ENCODE assay signal across 9 cellular contexts in the genomic region with DNA sequence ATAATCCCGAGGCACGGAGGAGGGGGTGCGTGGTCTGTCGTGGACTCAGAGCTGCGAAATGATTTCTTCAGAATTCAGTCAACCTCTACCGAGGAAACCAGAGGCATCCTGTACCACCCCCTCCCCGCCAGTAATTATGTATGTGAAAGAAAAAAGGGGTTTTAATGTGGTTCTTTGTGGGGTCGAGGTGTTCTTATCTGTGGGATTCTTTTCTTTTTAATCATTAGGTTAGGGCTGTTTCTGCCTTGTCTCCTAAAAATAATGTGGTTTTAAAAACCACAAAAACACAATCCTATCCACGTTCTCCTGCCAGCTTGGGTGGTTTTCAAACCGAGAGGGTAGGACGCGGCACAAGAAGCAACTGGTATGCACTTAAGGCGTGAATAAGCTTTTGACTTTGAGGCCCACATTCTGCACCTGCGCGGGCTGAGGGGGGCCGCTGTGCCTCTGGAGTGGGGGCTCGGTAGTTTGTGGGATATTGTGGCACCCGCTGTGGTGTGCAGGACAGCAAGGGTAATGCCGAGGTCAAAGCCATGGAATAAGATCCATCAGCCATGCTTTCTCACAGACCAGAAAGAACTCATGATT. TPM values are rescaled to one million over a fixed set of nuclear protein-coding genes. Genes with fewer than 3 reads are reported as not detected.
DNase-seq lines count a peak whose midpoint lies in the region; ATAC-seq and TF ChIP-seq lines count a peak whose summit lies in the region.
"Had no signal": no experiment of that assay in that cellular context is flagged by ENCODE, and none has a peak within 500 bp of the region (broad histone marks: within the 10 kb centered on the region; RNA-seq: fewer than 3 reads in every experiment).

No MANE protein-coding gene starts in this region.

- H3K27me3 ChIP-seq in hepatocyte, result peaks cover 17% of the 10 kb centered on the region

- H2AFZ ChIP-seq in hepatocyte (peak overlapping the region; percentile 71), OCI-LY7 (ENCODE audit: low read length) (no peak overlapping the region)

- H4K20me1 ChIP-seq in hepatocyte (ENCODE audit: insufficient read depth, poor library complexity, severe bottlenecking) (no peaks in the 10 kb centered on the region), OCI-LY7 (ENCODE audit: insufficient read depth, low read length) (no peaks in the 10 kb centered on the region)

- peaks cover 14 to 19% (median 17%) of the 10 kb centered on the region in 3 donors for H3K4me1 Mint-ChIP-seq in T-cell

- H3K4me2 ChIP-seq in hepatocyte (peak overlapping the region; percentile 99), OCI-LY7 (ENCODE audit: low read length) (no peak overlapping the region)

- POLR2A ChIA-PET in T-cell (lab: Charles Lee) (no interaction called here), OCI-LY7 (lab: Charles Lee) (no interaction called here)

- H3K4me3 ChIP-seq in GM12875 (ENCODE audit: low read depth, low read length), result peak overlapping the region; percentile 59
- H3K4me3 ChIP-seq in hepatocyte, result peak overlapping the region; percentile 61
- peak overlapping the region; percentile 36 for H3K4me3 ChIP-seq in skeletal muscle cell (ENCODE audit: low read depth, low read length)
- H3K4me3 ChIP-seq in OCI-LY7 (ENCODE audit: low read depth, low read length, poor library complexity, severe bottlenecking), result no peak overlapping the region

- TF ChIP-seq CTCF in GM12875 (IDR thresholded peaks at IDR 0.05; ENCODE audit: borderline replicate concordance, insufficient read depth, low read depth, low read length), result no peak
- no peak for TF ChIP-seq CTCF in hepatocyte (IDR thresholded peaks at IDR 0.05; ENCODE audit: poor library complexity)
- no peak for TF ChIP-seq CTCF in OCI-LY7 (conservative IDR thresholded peaks at IDR 0.05; ENCODE audit: low read length)

- peak overlapping the region; percentile 58 to 81 (median 68) for H3K4me3 Mint-ChIP-seq in T-cell

- no TSS peak for BruUV-seq in OCI-LY7 (replicated peaks; lab: Mats Ljungman, UMichigan)

- no peaks in the 10 kb centered on the region for H3K9me3 ChIP-seq in hepatocyte (ENCODE audit: low read depth)
- H3K9me3 ChIP-seq in OCI-LY7 (ENCODE audit: low read length), result no peaks in the 10 kb centered on the region

- H3K27ac ChIP-seq in hepatocyte, result no peak overlapping the region
- no peak overlapping the region for H3K27ac ChIP-seq in OCI-LY7 (ENCODE audit: low read depth, low read length, poor library complexity, severe bottlenecking)

- H3K27ac Mint-ChIP-seq in T-cell, result no peak overlapping the region

- H3K36me3 ChIP-seq in hepatocyte (replicated peaks; ENCODE audit: insufficient read depth, low read depth), result no peaks in the 10 kb centered on the region
- no peaks in the 10 kb centered on the region for H3K36me3 ChIP-seq in OCI-LY7 (ENCODE audit: insufficient read depth, low read length)

- CTCF ChIA-PET in T-cell (lab: Charles Lee), result interaction anchor here in 1 of 2 donors (0.6 kb wide), 1 partner anchor 36 kb away, joined by 3 read pairs; no protein-coding TSS in a partner anchor
- CTCF ChIA-PET in OCI-LY7 (lab: Charles Lee; ENCODE audit: unreplicated experiment), result no interaction called here

- H3K9me3 Mint-ChIP-seq in T-cell, result no peaks in the 10 kb centered on the region

- WGBS in hepatocyte (ENCODE audit: low lambda C conversion rate, missing lambda C conversion rate), result 62% methylated on average over 19 of the region's 19 CpGs

- H3K36me3 Mint-ChIP-seq in T-cell, result no peaks in the 10 kb centered on the region

- ATAC-seq in T-cell (replicated peaks in 1 of 4) (peak; percentile 18 to 69 (median 35)), GM21717 (IDR thresholded peaks at IDR 0.05; ENCODE audit: unreplicated experiment) (no peak)

- H3K79me2 ChIP-seq in hepatocyte (peaks cover 2% of the 10 kb centered on the region), OCI-LY7 (ENCODE audit: insufficient read depth, low read depth, low read length) (no peaks in the 10 kb centered on the region)

- no peaks in the 10 kb centered on the region for H3K9me2 ChIP-seq in hepatocyte (replicated peaks; ENCODE audit: insufficient read depth)
- H3K9me2 ChIP-seq in OCI-LY7 (ENCODE audit: insufficient read depth, low read length), result no peaks in the 10 kb centered on the region

- intact Hi-C loops in OCI-LY7 (cut with micrococcal nuclease; ENCODE audit: unreplicated experiment), result no loop called here

- peaks cover 44 to 53% of the 10 kb centered on the region in 2 donors for H3K27me3 Mint-ChIP-seq in T-cell

- H3K4me1 ChIP-seq in hepatocyte (ENCODE audit: insufficient read depth), result peaks cover 6% of the 10 kb centered on the region
- no peaks in the 10 kb centered on the region for H3K4me1 ChIP-seq in OCI-LY7 (ENCODE audit: insufficient read depth, low read length, poor library complexity, severe bottlenecking)

- DNase-seq in T-cell (peak in 1 of 34 experiments; percentile 2), hepatocyte (ENCODE audit: low spot score) (no peak), skeletal muscle cell (ENCODE audit: low read depth) (no peak), NOMO-1 treated with dmso at 0.1 percent for 144 hours (lab: John Stamatoyannopoulos, UW; ENCODE audit: unreplicated experiment) (no peak), NCI-H524 (lab: John Stamatoyannopoulos, UW) (no peak), OCI-LY7 (ENCODE audit: low spot score) (no peak)
- DNase-seq: NCI-H2081 had no signal

RNA-seq across cellular contexts. Expression of a gene that starts 1.0 kb away (rescaled TPM):
- total RNA-seq in T-cell (under 1 TPM in 4 of 5 donors, not detected in 1; 0.10 to 0.66 (median 0.31) TPM), hepatocyte (38.0 and 38.4 TPM in 2 replicates), OCI-LY7 (2022) (not detected in 2 replicates)
- 17.4 and 26.4 TPM in 2 replicates for polyA plus RNA-seq in hepatocyte
- total RNA-seq in OCI-LY7 (2014; rRNA removed; shearing (Covaris generic)), result not detected in 2 replicates

Comparison
In these comparisons a context has a peak if more than half of its experiments do, and no peak if none do; other contexts are left out.
1. RNA of a gene that starts 1.0 kb away (total RNA-seq): 38.0 to 38.4 TPM in hepatocyte; 0.10 to 0.66 TPM in T-cell and not detected in OCI-LY7; every median in the first group is over 10 times any median in the second.